1 cellular context compared by ENCODE assay signal in the genomic region with DNA sequence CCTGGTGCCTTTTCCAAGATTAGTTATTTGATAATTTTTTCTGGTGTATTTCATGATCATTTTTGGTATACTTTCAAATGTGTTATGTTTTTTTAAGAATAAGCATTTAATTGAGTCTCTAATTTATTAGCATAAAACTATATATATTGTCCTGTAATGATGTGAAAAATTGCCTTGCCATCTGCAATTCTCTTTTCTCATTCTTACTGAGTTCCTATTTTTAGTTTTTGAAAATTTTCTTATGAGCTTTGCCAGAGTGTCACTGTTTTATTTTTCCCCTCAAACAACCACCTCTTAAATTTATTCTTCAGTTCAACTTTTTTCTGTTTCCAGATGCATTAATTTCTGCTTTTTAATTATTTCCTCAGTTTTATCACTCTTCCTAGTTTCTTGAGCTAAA.
TF ChIP-seq lines count a peak whose summit lies in the region.

No MANE protein-coding gene starts in this region.

TF ChIP-seq in GM12878, 131 proteins besides CTCF, POLR2A, EP300 and RAD21:
- TF ChIP-seq YBX1 (IDR thresholded peaks at IDR 0.05), result no peak
- TF ChIP-seq MEF2A (IDR thresholded peaks at IDR 0.05; ENCODE audit: insufficient read depth, low read depth, low read length), result peak; percentile 77
- 0 out of 2 replicates have a peak, but pooled peaks have one; percentile 41 for TF ChIP-seq NFIC (IDR thresholded peaks at IDR 0.05; ENCODE audit: low read depth, low read length)
- peak; percentile 28 for TF ChIP-seq MEF2B (IDR thresholded peaks at IDR 0.05; ENCODE audit: partially characterized antibody, poor library complexity, severe bottlenecking)
- peak; percentile 69 for TF ChIP-seq JUNB (IDR thresholded peaks at IDR 0.05)
- no peak for TF ChIP-seq PAX5 (IDR thresholded peaks at IDR 0.05; ENCODE audit: borderline replicate concordance, low read depth, low read length)
- no peak for TF ChIP-seq ZZZ3 (IDR thresholded peaks at IDR 0.05; ENCODE audit: control insufficient read depth, insufficient read length, low read depth)
